In the genomic region with DNA sequence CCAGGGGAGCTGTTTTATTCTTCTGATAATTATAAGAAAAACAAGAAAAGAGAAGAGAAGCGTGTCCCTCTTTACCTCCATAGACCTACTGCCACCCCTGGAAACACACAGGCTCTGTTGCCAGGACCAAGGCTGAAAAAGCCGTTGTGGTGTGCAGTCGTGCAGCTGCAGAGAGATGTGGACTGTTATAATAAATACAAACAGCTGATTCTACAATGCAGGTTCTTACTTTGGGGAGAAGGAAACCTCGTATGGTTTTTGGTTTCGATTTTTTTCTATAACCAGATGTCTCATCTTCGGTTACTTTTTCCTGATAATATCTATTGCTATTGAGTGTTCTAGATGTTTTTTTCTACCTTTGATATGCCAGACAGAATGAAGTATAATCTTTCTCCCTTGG, we compare ENCODE assay signal across 9 cellular contexts. TPM values are rescaled to one million over a fixed set of nuclear protein-coding genes. Genes with fewer than 3 reads are reported as not detected.
DNase-seq lines count a peak whose midpoint lies in the region; ATAC-seq and TF ChIP-seq lines count a peak whose summit lies in the region.
"Had no signal": no experiment of that assay in that cellular context is flagged by ENCODE, and none has a peak within 500 bp of the region (broad histone marks: within the 10 kb centered on the region; RNA-seq: fewer than 3 reads in every experiment).

No MANE protein-coding gene starts in this region.

- H3K27me3 ChIP-seq in BLaER1 treated with 17β-estradiol and CSF1 and Interleukin-3, amounts not matched to agents 10 nM and 100 nM, result no peaks in the 10 kb centered on the region
- H3K27me3 ChIP-seq in Loucy (ENCODE audit: insufficient read depth, low read length, poor library complexity, severe bottlenecking) (no peaks in the 10 kb centered on the region), colonic mucosa (no peaks in the 10 kb centered on the region), brain microvascular endothelial cell (replicated peaks) (no peaks in the 10 kb centered on the region)

- H3K36me3 ChIP-seq in BLaER1 treated with 17β-estradiol and CSF1 and Interleukin-3, amounts not matched to agents 10 nM and 100 nM, result peaks cover 0 to 40% (median 0%) of the 10 kb centered on the region in 11 experiments; a peak in 4 of 22 replicates
- H3K36me3 ChIP-seq in Loucy (ENCODE audit: insufficient read depth, low read length) (no peaks in the 10 kb centered on the region), colonic mucosa (no peaks in the 10 kb centered on the region), brain microvascular endothelial cell (replicated peaks) (no peaks in the 10 kb centered on the region)

- no peaks in the 10 kb centered on the region for H3K9me2 ChIP-seq in Loucy (replicated peaks; ENCODE audit: low read depth, low read length)

- no peak overlapping the region for H2AFZ ChIP-seq in Loucy (ENCODE audit: low read length)

- H3F3A ChIP-seq in Loucy (ENCODE audit: low read depth), result peaks cover 12% of the 10 kb centered on the region

- DNase-seq in colonic mucosa (no peak), NCI-H69 (lab: John Stamatoyannopoulos, UW) (no peak), NCI-H1105 (lab: John Stamatoyannopoulos, UW) (no peak), brain microvascular endothelial cell (no peak), NCI-H1048 (lab: John Stamatoyannopoulos, UW) (no peak)
- DNase-seq: NCI-H1436 treated with DMSO at 0.1 percent for 48 hours had no signal

- peak overlapping the region in 4 of 11 experiments; percentile 1 to 16 (median 5); a peak in 2 of 22 replicates for H3K27ac ChIP-seq in BLaER1 treated with 17β-estradiol and CSF1 and Interleukin-3, amounts not matched to agents 10 nM and 100 nM
- H3K27ac ChIP-seq in colonic mucosa (peak overlapping the region; percentile 10), brain microvascular endothelial cell (no peak overlapping the region)

- H3K79me2 ChIP-seq in Loucy (ENCODE audit: insufficient read depth, low read length), result peaks cover 93% of the 10 kb centered on the region

- peaks cover 60 to 83% (median 73%) of the 10 kb centered on the region in 10 experiments for H3K4me1 ChIP-seq in BLaER1 treated with 17β-estradiol and CSF1 and Interleukin-3, amounts not matched to agents 10 nM and 100 nM
- H3K4me1 ChIP-seq in Loucy (ENCODE audit: insufficient read depth, low read length, poor library complexity, severe bottlenecking) (peaks cover 92% of the 10 kb centered on the region), colonic mucosa (no peaks in the 10 kb centered on the region)

- H4K20me1 ChIP-seq in BLaER1 treated with 17β-estradiol and CSF1 and Interleukin-3, amounts not matched to agents 10 nM and 100 nM, result peaks cover 0 to 100% (median 0%) of the 10 kb centered on the region in 11 experiments; a peak in 6 of 22 replicates
- no peaks in the 10 kb centered on the region for H4K20me1 ChIP-seq in Loucy (ENCODE audit: insufficient read depth, low read length, poor library complexity, severe bottlenecking)

- peak; percentile 64 for ATAC-seq in GM19463 (IDR thresholded peaks at IDR 0.05; ENCODE audit: unreplicated experiment)

- H3K9me3 ChIP-seq in BLaER1 treated with 17β-estradiol and CSF1 and Interleukin-3, amounts not matched to agents 10 nM and 100 nM (replicated peaks in 1 of 11), result no peaks in the 10 kb centered on the region
- H3K9me3 ChIP-seq in Loucy (ENCODE audit: insufficient read depth, low read depth, low read length) (no peaks in the 10 kb centered on the region), colonic mucosa (no peaks in the 10 kb centered on the region)

- TF ChIP-seq CTCF in Loucy (conservative IDR thresholded peaks at IDR 0.05; ENCODE audit: low read length), result no peak
- no peak for TF ChIP-seq CTCF in colonic mucosa (IDR thresholded peaks at IDR 0.05)
- no peak for TF ChIP-seq CTCF in brain microvascular endothelial cell (IDR thresholded peaks at IDR 0.05; ENCODE audit: low read depth, low read length, missing control alignments)

- H3K9ac ChIP-seq in BLaER1 treated with 17β-estradiol and CSF1 and Interleukin-3, amounts not matched to agents 10 nM and 100 nM, result peak overlapping the region in 2 of 11 experiments; percentile 4 to 11; a peak in 2 of 22 replicates
- H3K9ac ChIP-seq in Loucy (ENCODE audit: low read depth, low read length, poor library complexity, severe bottlenecking) (peak overlapping the region; percentile 90), colonic mucosa (ENCODE audit: low read depth in 2 of 2, low read length in 2 of 2) (no peak overlapping the region)

- intact Hi-C loops in colonic mucosa (cut with DNase I), result no loop called here

- H3K4me2 ChIP-seq in BLaER1 treated with 17β-estradiol and CSF1 and Interleukin-3, amounts not matched to agents 10 nM and 100 nM, result peak overlapping the region; percentile 63 to 86 (median 77)
- H3K4me2 ChIP-seq in Loucy (ENCODE audit: low read depth, low read length, poor library complexity, severe bottlenecking), result peak overlapping the region; percentile 94

- in situ Hi-C loops in brain microvascular endothelial cell (cut with HindIII; ENCODE audit: low pct_ligation_motif_present, low sequenced_read_pairs), result no loop called here

- H3K4me3 ChIP-seq in BLaER1 treated with 17β-estradiol and CSF1 and Interleukin-3, amounts not matched to agents 10 nM and 100 nM, result no peak overlapping the region
- peak overlapping the region; percentile 89 for H3K4me3 ChIP-seq in Loucy (ENCODE audit: low read length, poor library complexity, severe bottlenecking)
- H3K4me3 ChIP-seq in colonic mucosa, result no peak overlapping the region
- H3K4me3 ChIP-seq in brain microvascular endothelial cell (ENCODE audit: low read depth, low read length), result no peak overlapping the region

RNA-seq across cellular contexts. Expression of a gene that starts 28.1 kb away (rescaled TPM):
- 1 to 10 TPM; 6.1 to 8.6 TPM for total RNA-seq in colonic mucosa
